8 cellular contexts compared by ENCODE assay signal in genomic region chr10:124403548-124403947, GRCh38. TPM values are rescaled to one million over a fixed set of nuclear protein-coding genes. Genes with fewer than 3 reads are reported as not detected.
DNase-seq lines count a peak whose midpoint lies in the region; ATAC-seq, FAIRE-seq and TF ChIP-seq lines count a peak whose summit lies in the region.

No MANE protein-coding gene starts in this region.

- H3K4me1 ChIP-seq in gastroesophageal sphincter (peaks cover 0 to 9% (median 0%) of the 10 kb centered on the region in 3 donors), pancreas (peaks cover 0 to 5% (median 0%) of the 10 kb centered on the region in 3 donors)

- H3K36me3 Mint-ChIP-seq in activated CD4-positive, alpha-beta memory T cell treated with anti-CD3 and anti-CD28 coated beads, Interleukin-2, amount 10 ng/mL, durations not matched to agents 7 days and 5 days (ENCODE audit: low read depth): peaks cover 20% of the 10 kb centered on the region

- H3K4me1 Mint-ChIP-seq in activated CD4-positive, alpha-beta memory T cell treated with anti-CD3 and anti-CD28 coated beads, Interleukin-2, amount 10 ng/mL, durations not matched to agents 7 days and 5 days: peaks cover 9% of the 10 kb centered on the region

- TF ChIP-seq POLR2A in gastroesophageal sphincter (IDR thresholded peaks at IDR 0.05): no peak

- POLR2A ChIA-PET in activated CD4-positive, alpha-beta memory T cell treated with anti-CD3 and anti-CD28 coated beads, Interleukin-2, amount 10 ng/mL, durations not matched to agents 7 days and 5 days (lab: Charles Lee): interaction anchor here (1.2 to 1.4 kb wide), 3 partner anchors 9 to 58 kb away, joined by 4 to 6 read pairs (median 4); partner anchors contain the start of gene LHPP

- peak; percentile 44 to 60 (median 50) for TF ChIP-seq CTCF in gastroesophageal sphincter (IDR thresholded peaks at IDR 0.05)
- TF ChIP-seq CTCF in pancreas (IDR thresholded peaks at IDR 0.05): peak in 2 of 4 donors; percentile 24 to 36

- intact Hi-C loops in pancreas (cut with DNase I): no loop called here

- no peaks in the 10 kb centered on the region for H3K27me3 Mint-ChIP-seq in activated CD4-positive, alpha-beta memory T cell treated with anti-CD3 and anti-CD28 coated beads, Interleukin-2, amount 10 ng/mL, durations not matched to agents 7 days and 5 days

- peaks cover 0 to 93% of the 10 kb centered on the region in 2 donors for H3K36me3 ChIP-seq in gastroesophageal sphincter
- H3K36me3 ChIP-seq in pancreas: peaks cover 3 to 66% (median 24%) of the 10 kb centered on the region in 3 donors

- 0 to 47% methylated on average over 1 to 8 of the region's 8 CpGs for WGBS in gastroesophageal sphincter (ENCODE audit: low coverage in 1 of 2), 2 donors
- WGBS in pancreas, 2 donors: 57 to 59% methylated on average over 8 of the region's 8 CpGs

- H3K9me3 Mint-ChIP-seq in activated CD4-positive, alpha-beta memory T cell treated with anti-CD3 and anti-CD28 coated beads, Interleukin-2, amount 10 ng/mL, durations not matched to agents 7 days and 5 days: no peaks in the 10 kb centered on the region

- no peak for TF ChIP-seq EP300 in gastroesophageal sphincter (IDR thresholded peaks at IDR 0.05)

- H3K4me3 Mint-ChIP-seq in activated CD4-positive, alpha-beta memory T cell treated with anti-CD3 and anti-CD28 coated beads, Interleukin-2, amount 10 ng/mL, durations not matched to agents 7 days and 5 days: no peak overlapping the region

- H3K27ac ChIP-seq in gastroesophageal sphincter: no peak overlapping the region
- no peak overlapping the region for H3K27ac ChIP-seq in pancreas

- CTCF ChIA-PET in activated CD4-positive, alpha-beta memory T cell treated with anti-CD3 and anti-CD28 coated beads, Interleukin-2, amount 10 ng/mL, durations not matched to agents 7 days and 5 days (lab: Charles Lee): interaction anchor here (0.5 to 2.9 kb wide), 24 partner anchors 9 to 486 kb away, joined by 3 to 32 read pairs (median 4); partner anchors contain the start of genes LHPP and OAT

- no peak for FAIRE-seq in pancreas (lab: Jason Lieb, UNC)

- no peaks in the 10 kb centered on the region for H3K9me3 ChIP-seq in gastroesophageal sphincter
- H3K9me3 ChIP-seq in pancreas: no peaks in the 10 kb centered on the region

- H3K27me3 ChIP-seq in gastroesophageal sphincter: no peaks in the 10 kb centered on the region
- no peaks in the 10 kb centered on the region for H3K27me3 ChIP-seq in pancreas

- peak overlapping the region; percentile 55 for H3K27ac Mint-ChIP-seq in activated CD4-positive, alpha-beta memory T cell treated with anti-CD3 and anti-CD28 coated beads, Interleukin-2, amount 10 ng/mL, durations not matched to agents 7 days and 5 days

- DNase-seq in DMS53 treated with DMSO at 0.1 percent for 48 hours (lab: John Stamatoyannopoulos, UW; ENCODE audit: unreplicated experiment) (peak; percentile 91), NCI-H524 (lab: John Stamatoyannopoulos, UW) (peak; percentile 12 to 60), pancreas (peak in 1 of 6 donors; percentile 11)
- peak; percentile 36 for DNase-seq in activated CD4-positive, alpha-beta memory T cell treated with anti-CD3 and anti-CD28 coated beads, Interleukin-2, amount 10 ng/mL, durations not matched to agents 7 days and 5 days

- peak; percentile 68 for ATAC-seq in GM19463 (IDR thresholded peaks at IDR 0.05; ENCODE audit: unreplicated experiment)
- peak; percentile 79 for ATAC-seq in HG03521 (IDR thresholded peaks at IDR 0.05; ENCODE audit: unreplicated experiment)
- peak; percentile 46 for ATAC-seq in gastroesophageal sphincter
- ATAC-seq in pancreas: peak; percentile 71 to 96 (median 92)
- ATAC-seq in GM19324 (IDR thresholded peaks at IDR 0.05; ENCODE audit: low FRiP score, unreplicated experiment): no peak

- H3K4me3 ChIP-seq in gastroesophageal sphincter: no peak overlapping the region
- no peak overlapping the region for H3K4me3 ChIP-seq in pancreas

RNA-seq across cellular contexts. Expression of gene OAT, which starts 15.2 kb away (rescaled TPM):
- 10 to 100 TPM; 20.7 to 21.3 TPM for total RNA-seq in activated CD4-positive, alpha-beta memory T cell treated with anti-CD3 and anti-CD28 coated beads, Interleukin-2, amount 10 ng/mL, durations not matched to agents 7 days and 5 days
- 100 to 1,000 TPM; 139 to 205 (median 168) TPM for total RNA-seq in gastroesophageal sphincter
- total RNA-seq in pancreas: 10 to 100 TPM; 11.9 to 24.2 (median 20.5) TPM
- 10 to 100 TPM in 1 of 2 donors, 1 to 10 TPM in 1; 9.9 to 35.5 TPM for polyA plus RNA-seq in pancreas

RNA-seq across cellular contexts. Expression of gene NKX1-2, which starts 46.3 kb away (rescaled TPM):
- total RNA-seq in activated CD4-positive, alpha-beta memory T cell treated with anti-CD3 and anti-CD28 coated beads, Interleukin-2, amount 10 ng/mL, durations not matched to agents 7 days and 5 days: not detected
- total RNA-seq in gastroesophageal sphincter: under 1 TPM in 1 of 4 donors, not detected in 3; 0.12 TPM
- total RNA-seq in pancreas: not detected
- polyA plus RNA-seq in pancreas: not detected

RNA-seq across cellular contexts. Expression of gene LHPP, which starts 58.1 kb away (rescaled TPM):
- 10 to 100 TPM; 17.6 to 20.7 TPM for total RNA-seq in activated CD4-positive, alpha-beta memory T cell treated with anti-CD3 and anti-CD28 coated beads, Interleukin-2, amount 10 ng/mL, durations not matched to agents 7 days and 5 days
- total RNA-seq in gastroesophageal sphincter (10 to 100 TPM; 12.3 to 25.0 (median 16.2) TPM), pancreas (1 to 10 TPM; 5.3 to 8.1 (median 6.9) TPM)
- 10 to 100 TPM in 1 of 2 donors, 1 to 10 TPM in 1; 9.0 to 10.8 TPM for polyA plus RNA-seq in pancreas

Comparison
In these comparisons a context has a peak if more than half of its experiments do, and no peak if none do; other contexts are left out.
1. RNA of gene OAT, which starts 15.2 kb away (total RNA-seq): 139 to 205 TPM in gastroesophageal sphincter; 11.9 to 24.2 TPM in pancreas and 20.7 to 21.3 TPM in activated CD4-positive, alpha-beta memory T cell treated with anti-CD3 and anti-CD28 coated beads, Interleukin-2, amount 10 ng/mL, durations not matched to agents 7 days and 5 days; every median in the first group is over 4 times any median in the second.